ENCODE assay signal across 12 cellular contexts in genomic region chr3:63908081-63908736, GRCh38. TPM values are rescaled to one million over a fixed set of nuclear protein-coding genes. Genes with fewer than 3 reads are reported as not detected.
DNase-seq lines count a peak whose midpoint lies in the region; ATAC-seq and TF ChIP-seq lines count a peak whose summit lies in the region.
"Had no signal": no experiment of that assay in that cellular context is flagged by ENCODE, and none has a peak within 500 bp of the region (broad histone marks: within the 10 kb centered on the region; RNA-seq: fewer than 3 reads in every experiment).

No MANE protein-coding gene starts in this region.

- H3K27me3 ChIP-seq in liver (ENCODE audit: control insufficient read depth in 4 of 4, insufficient read depth in 4 of 4, low read length in 3 of 4) = no peaks in the 10 kb centered on the region
- H3K27me3 ChIP-seq in neuronal stem cell (ENCODE audit: control insufficient read depth in 3 of 3, insufficient read depth in 3 of 3, low read depth in 1 of 3, low read length in 3 of 3) = no peaks in the 10 kb centered on the region

- H3K4me3 ChIP-seq in AG10803 (ENCODE audit: low read length) (no peak overlapping the region), astrocyte of the cerebellum (ENCODE audit: low read depth, low read length) (no peak overlapping the region), liver (ENCODE audit: low read depth in 1 of 3, low read length in 3 of 3) (no peak overlapping the region), neuronal stem cell (ENCODE audit: low read length in 2 of 2) (no peak overlapping the region)
- H3K4me3 ChIP-seq: lung had no signal

- no peaks in the 10 kb centered on the region for H3K9me3 ChIP-seq in liver (ENCODE audit: control insufficient read depth in 4 of 4, low read length in 3 of 4)
- H3K9me3 ChIP-seq in neuronal stem cell (replicated peaks in 1 of 2; ENCODE audit: control insufficient read depth in 2 of 2, insufficient read depth in 1 of 2, low read depth in 1 of 2, low read length in 2 of 2) = no peaks in the 10 kb centered on the region

- H4K91ac ChIP-seq in neuronal stem cell (ENCODE audit: low read depth, low read length, poor library complexity) = no peak overlapping the region

- H2AFZ ChIP-seq in neuronal stem cell (ENCODE audit: low read length) = no peak overlapping the region

- TF ChIP-seq CTCF in AG10803 (conservative IDR thresholded peaks at IDR 0.05; ENCODE audit: low read length) (peak; percentile 56), astrocyte of the cerebellum (IDR thresholded peaks at IDR 0.05; ENCODE audit: low read depth, low read length, missing control alignments) (peak; percentile 58), liver (IDR thresholded peaks at IDR 0.05; ENCODE audit: low read depth, low read length, missing input control) (peak; percentile 19)

- WGBS in liver = 87% methylated on average over 2 of the region's 2 CpGs
- WGBS in neuronal stem cell (ENCODE audit: extremely low coverage in 2 of 2, insufficient read length in 2 of 2, insufficient replicate concordance in 1 of 2), 2 donors = no CpG with 5 or more reads among the region's 2 CpGs

- TF ChIP-seq RAD21 in liver (IDR thresholded peaks at IDR 0.05) = peak; percentile 18 to 57

- no peak overlapping the region for H3K4me2 ChIP-seq in neuronal stem cell (ENCODE audit: insufficient read depth, low read length, poor library complexity, severe bottlenecking)

- no peak overlapping the region for H2BK12ac ChIP-seq in neuronal stem cell (ENCODE audit: low read length)

- no peak overlapping the region for H2BK5ac ChIP-seq in neuronal stem cell (ENCODE audit: low read length)

- no peak for ATAC-seq in GM19463 (IDR thresholded peaks at IDR 0.05; ENCODE audit: unreplicated experiment)

- in situ Hi-C loops in astrocyte of the cerebellum (cut with HindIII; ENCODE audit: low sequenced_read_pairs) = no loop called here

- no peak overlapping the region for H2BK120ac ChIP-seq in neuronal stem cell (ENCODE audit: low read depth, low read length)

- no peak overlapping the region for H3K9ac ChIP-seq in liver (ENCODE audit: low read depth in 1 of 2, low read length in 2 of 2)
- H3K9ac ChIP-seq in neuronal stem cell (ENCODE audit: low read depth, low read length, poor library complexity) = no peak overlapping the region

- no peak overlapping the region for H3K4ac ChIP-seq in neuronal stem cell (ENCODE audit: low read length)

- no peak overlapping the region for H3K18ac ChIP-seq in neuronal stem cell (ENCODE audit: low read length)

- peaks cover 0 to 4% (median 0%) of the 10 kb centered on the region in 4 donors for H3K36me3 ChIP-seq in liver (ENCODE audit: control insufficient read depth in 4 of 4, insufficient read depth in 3 of 4, low read depth in 1 of 4, low read length in 3 of 4)
- peaks cover 0 to 16% of the 10 kb centered on the region in 2 donors for H3K36me3 ChIP-seq in neuronal stem cell (replicated peaks in 1 of 2; ENCODE audit: control insufficient read depth in 2 of 2, insufficient read depth in 2 of 2, low read length in 2 of 2)

- no peaks in the 10 kb centered on the region for H3K79me1 ChIP-seq in neuronal stem cell (ENCODE audit: low read depth, low read length)

- H3K14ac ChIP-seq in neuronal stem cell (ENCODE audit: low read length) = no peak overlapping the region

- H3K27ac ChIP-seq in liver (ENCODE audit: low read depth in 1 of 2, low read length in 2 of 2) (no peak overlapping the region), neuronal stem cell (replicated peaks; ENCODE audit: low read length) (no peak overlapping the region)

- H3K23ac ChIP-seq in neuronal stem cell (ENCODE audit: low read depth, low read length, poor library complexity) = no peak overlapping the region

- no peak overlapping the region for H4K8ac ChIP-seq in neuronal stem cell (ENCODE audit: low read depth, low read length)

- no peak overlapping the region for H2BK15ac ChIP-seq in neuronal stem cell (ENCODE audit: low read length)

- H3K4me1 ChIP-seq in liver (ENCODE audit: control insufficient read depth in 4 of 4, insufficient read depth in 4 of 4, low read length in 3 of 4) (peaks cover 1 to 15% (median 10%) of the 10 kb centered on the region in 4 donors), neuronal stem cell (ENCODE audit: control insufficient read depth in 2 of 2, insufficient read depth in 1 of 2, low read depth in 1 of 2, low read length in 2 of 2) (peaks cover 5 to 10% of the 10 kb centered on the region in 2 donors)

- DNase-seq in AG10803 (ENCODE audit: low read depth) (peak; percentile 33), HCEC 1CT (peak; percentile 26), astrocyte of the cerebellum (ENCODE audit: low read depth) (peak; percentile 31), NCI-H2029 treated with DMSO at 0.1 percent for 48 hours (lab: John Stamatoyannopoulos, UW) (no peak), NCI-H510A (lab: John Stamatoyannopoulos, UW) (no peak), neuronal stem cell (ENCODE audit: low spot score) (no peak)
- DNase-seq: GF-D8, NCI-H446, T-helper 9 cell had no signal

- no peak overlapping the region for H2AK5ac ChIP-seq in neuronal stem cell (ENCODE audit: low read depth, low read length)

TF ChIP-seq in liver, 16 proteins besides CTCF, POLR2A, EP300 and RAD21:
- TF ChIP-seq EGR1 (IDR thresholded peaks at IDR 0.05; ENCODE audit: low read depth in 2 of 2) (no peak), GABPA (IDR thresholded peaks at IDR 0.05 in 1 of 2, conservative IDR thresholded peaks at IDR 0.05 in 1 of 2) (no peak), RXRA (IDR thresholded peaks at IDR 0.05) (no peak), HNF4A (conservative IDR thresholded peaks at IDR 0.05) (no peak), ZBTB33 (IDR thresholded peaks at IDR 0.05) (no peak), SP1 (IDR thresholded peaks at IDR 0.05) (no peak), HNF4G (IDR thresholded peaks at IDR 0.05) (no peak), FOXA1 (IDR thresholded peaks at IDR 0.05) (no peak), NR2F2 (IDR thresholded peaks at IDR 0.05) (no peak), FOXA2 (IDR thresholded peaks at IDR 0.05) (no peak), TAF1 (conservative IDR thresholded peaks at IDR 0.05) (no peak), MAX (IDR thresholded peaks at IDR 0.05) (no peak), ATF3 (IDR thresholded peaks at IDR 0.05) (no peak)

RNA-seq across cellular contexts. Expression of gene SCAANT1, which starts 4.0 kb away (rescaled TPM):
- not detected for total RNA-seq in liver
- polyA plus RNA-seq in liver = not detected
- not detected for polyA plus RNA-seq in neuronal stem cell (2013, experiment 1 of 2)
- polyA plus RNA-seq in neuronal stem cell (2013, experiment 2 of 2) = 0.78 TPM
- total RNA-seq: lung had no signal
- polyA plus RNA-seq: lung had no signal

RNA-seq across cellular contexts. Expression of gene ATXN7, which starts 44.5 kb away (rescaled TPM):
- total RNA-seq in liver = 10 to 100 TPM in 1 of 2 donors, 1 to 10 TPM in 1; 7.7 to 13.6 TPM
- 1 to 10 TPM; 2.8 to 3.5 TPM for polyA plus RNA-seq in liver
- 15.9 TPM for polyA plus RNA-seq in neuronal stem cell (2013, experiment 1 of 2)
- 15.0 TPM for polyA plus RNA-seq in neuronal stem cell (2013, experiment 2 of 2)

RNA-seq across cellular contexts. Expression of gene THOC7, which starts 44.6 kb away (rescaled TPM):
- 10 to 100 TPM; 11.7 to 22.4 TPM for total RNA-seq in liver
- polyA plus RNA-seq in liver = 10 to 100 TPM; 23.5 to 38.6 TPM
- 83.3 TPM for polyA plus RNA-seq in neuronal stem cell (2013, experiment 1 of 2)
- 87.3 TPM for polyA plus RNA-seq in neuronal stem cell (2013, experiment 2 of 2)

Comparison
In these comparisons a context has a peak if more than half of its experiments do, and no peak if none do; other contexts are left out.
1. DNase-seq: peak in AG10803 (single experiment), HCEC 1CT (single experiment) and astrocyte of the cerebellum (single experiment); none in NCI-H2029 treated with DMSO at 0.1 percent for 48 hours (single experiment), NCI-H510A (single experiment) and neuronal stem cell (single experiment).
2. Peak in every context shown above with its lines, with median percentiles within 50 percentile points of each other: CTCF ChIP-seq.